Comparison of ENCODE assay signal across 1 cellular context in the genomic region with DNA sequence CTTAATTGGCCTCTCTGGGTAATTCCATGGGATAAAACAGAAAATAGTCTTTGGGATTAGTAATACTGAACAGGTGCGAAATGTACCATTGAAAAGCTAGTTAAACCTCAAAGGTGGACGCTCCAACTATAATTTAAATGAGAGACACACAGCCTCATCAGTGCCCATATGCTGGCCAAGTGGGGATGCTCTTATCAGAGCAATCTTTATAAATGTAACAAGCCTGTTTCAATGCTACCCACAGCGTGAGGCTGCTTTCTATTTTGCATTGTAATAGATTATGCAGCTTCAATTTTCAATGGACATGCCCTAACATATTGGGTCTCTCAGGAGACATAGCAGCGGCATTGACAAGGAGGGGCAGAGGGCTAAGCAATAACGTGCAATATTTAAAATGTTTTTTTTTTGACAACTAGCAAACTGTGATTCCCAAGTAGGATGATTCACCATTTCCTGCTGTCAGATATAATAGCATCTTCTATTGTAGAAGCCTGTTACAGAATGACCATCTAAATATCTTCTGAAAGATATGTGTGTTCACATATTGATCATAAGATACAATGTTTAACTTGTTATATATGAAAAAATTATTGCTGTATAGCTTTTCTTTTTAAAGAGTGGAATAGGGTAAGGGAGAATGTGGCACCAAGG.
TF ChIP-seq lines count a peak whose summit lies in the region.

No MANE protein-coding gene starts in this region.

TF ChIP-seq in SK-N-SH, 30 proteins besides CTCF, POLR2A, EP300 and RAD21 (continued from another document):
- TF ChIP-seq, protein P1, sequence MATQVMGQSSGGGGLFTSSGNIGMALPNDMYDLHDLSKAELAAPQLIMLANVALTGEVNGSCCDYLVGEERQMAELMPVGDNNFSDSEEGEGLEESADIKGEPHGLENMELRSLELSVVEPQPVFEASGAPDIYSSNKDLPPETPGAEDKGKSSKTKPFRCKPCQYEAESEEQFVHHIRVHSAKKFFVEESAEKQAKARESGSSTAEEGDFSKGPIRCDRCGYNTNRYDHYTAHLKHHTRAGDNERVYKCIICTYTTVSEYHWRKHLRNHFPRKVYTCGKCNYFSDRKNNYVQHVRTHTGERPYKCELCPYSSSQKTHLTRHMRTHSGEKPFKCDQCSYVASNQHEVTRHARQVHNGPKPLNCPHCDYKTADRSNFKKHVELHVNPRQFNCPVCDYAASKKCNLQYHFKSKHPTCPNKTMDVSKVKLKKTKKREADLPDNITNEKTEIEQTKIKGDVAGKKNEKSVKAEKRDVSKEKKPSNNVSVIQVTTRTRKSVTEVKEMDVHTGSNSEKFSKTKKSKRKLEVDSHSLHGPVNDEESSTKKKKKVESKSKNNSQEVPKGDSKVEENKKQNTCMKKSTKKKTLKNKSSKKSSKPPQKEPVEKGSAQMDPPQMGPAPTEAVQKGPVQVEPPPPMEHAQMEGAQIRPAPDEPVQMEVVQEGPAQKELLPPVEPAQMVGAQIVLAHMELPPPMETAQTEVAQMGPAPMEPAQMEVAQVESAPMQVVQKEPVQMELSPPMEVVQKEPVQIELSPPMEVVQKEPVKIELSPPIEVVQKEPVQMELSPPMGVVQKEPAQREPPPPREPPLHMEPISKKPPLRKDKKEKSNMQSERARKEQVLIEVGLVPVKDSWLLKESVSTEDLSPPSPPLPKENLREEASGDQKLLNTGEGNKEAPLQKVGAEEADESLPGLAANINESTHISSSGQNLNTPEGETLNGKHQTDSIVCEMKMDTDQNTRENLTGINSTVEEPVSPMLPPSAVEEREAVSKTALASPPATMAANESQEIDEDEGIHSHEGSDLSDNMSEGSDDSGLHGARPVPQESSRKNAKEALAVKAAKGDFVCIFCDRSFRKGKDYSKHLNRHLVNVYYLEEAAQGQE (IDR thresholded peaks at IDR 0.05; ENCODE audit: low read depth, low read length): no peak
- TF ChIP-seq NFIC (IDR thresholded peaks at IDR 0.05; ENCODE audit: borderline replicate concordance): peak; percentile 58; the same call in 1 of the 2 replicates
- TF ChIP-seq IRF3 (IDR thresholded peaks at IDR 0.05; ENCODE audit: low read depth, low read length): no peak
- TF ChIP-seq TCF12 (IDR thresholded peaks at IDR 0.05): peak; percentile 84
- TF ChIP-seq NRF1 (IDR thresholded peaks at IDR 0.05; ENCODE audit: low read depth, low read length): no peak
- no peak for TF ChIP-seq SMC3 (IDR thresholded peaks at IDR 0.05; ENCODE audit: low read depth, low read length)
- no peak for TF ChIP-seq TAF1 (IDR thresholded peaks at IDR 0.05; ENCODE audit: borderline replicate concordance, low read depth, low read length)
- no peak for TF ChIP-seq SIN3A (IDR thresholded peaks at IDR 0.05; ENCODE audit: borderline replicate concordance, low read depth, low read length)
- no peak for TF ChIP-seq GABPA (IDR thresholded peaks at IDR 0.05; ENCODE audit: low read depth)
- no peak for TF ChIP-seq RFX5 (IDR thresholded peaks at IDR 0.05; ENCODE audit: low read length)
- no peak for TF ChIP-seq MEF2A (IDR thresholded peaks at IDR 0.05; ENCODE audit: borderline replicate concordance, low read depth)
- TF ChIP-seq POLR2AphosphoS5 (IDR thresholded peaks at IDR 0.05; ENCODE audit: low read depth, low read length): no peak
- TF ChIP-seq YY1 (IDR thresholded peaks at IDR 0.05; ENCODE audit: low read depth): no peak
